ENCODE assay signal across 1 cellular context in the genomic region with DNA sequence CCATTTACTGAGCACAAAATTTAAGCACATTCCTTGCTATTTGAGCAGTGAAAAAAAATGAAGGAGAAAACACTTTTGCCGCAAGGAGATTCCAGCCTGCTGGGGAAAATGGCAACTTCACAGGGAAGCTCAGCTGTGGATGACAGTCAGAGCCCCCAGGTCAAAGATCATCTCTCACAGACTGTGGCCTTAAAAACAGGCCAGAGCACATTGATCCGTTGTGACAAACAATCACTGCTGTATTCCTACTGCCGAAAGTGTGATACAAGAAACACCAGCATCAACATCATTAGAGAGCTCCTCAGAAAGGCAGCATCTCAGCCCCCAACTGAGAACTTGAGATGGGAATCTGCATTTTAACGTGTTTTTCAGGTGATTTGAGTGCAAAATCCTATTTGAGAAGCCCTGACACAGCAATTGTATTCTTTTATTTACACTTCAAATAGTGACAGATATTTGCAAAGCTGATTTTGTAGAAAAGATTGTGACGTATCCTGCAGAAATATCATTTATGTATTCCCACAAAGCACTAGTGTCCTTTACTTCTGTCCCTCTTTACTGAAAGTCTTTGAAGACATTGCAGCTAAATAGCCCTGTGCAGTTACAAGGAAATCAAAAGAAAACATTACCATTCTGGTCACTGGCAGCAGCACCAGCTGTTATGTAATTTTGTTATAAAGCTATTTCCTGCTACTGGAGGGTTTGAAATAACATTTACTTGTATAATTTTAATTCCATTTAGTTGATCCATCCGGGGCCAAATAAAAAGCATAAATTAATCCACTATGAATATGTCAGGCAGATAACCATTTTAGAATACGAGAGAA.
TF ChIP-seq lines count a peak whose summit lies in the region.

No MANE protein-coding gene starts in this region.

TF ChIP-seq in GM23338, 12 proteins besides CTCF, POLR2A, EP300 and RAD21 (continued from another document):
- TF ChIP-seq, protein P1, sequence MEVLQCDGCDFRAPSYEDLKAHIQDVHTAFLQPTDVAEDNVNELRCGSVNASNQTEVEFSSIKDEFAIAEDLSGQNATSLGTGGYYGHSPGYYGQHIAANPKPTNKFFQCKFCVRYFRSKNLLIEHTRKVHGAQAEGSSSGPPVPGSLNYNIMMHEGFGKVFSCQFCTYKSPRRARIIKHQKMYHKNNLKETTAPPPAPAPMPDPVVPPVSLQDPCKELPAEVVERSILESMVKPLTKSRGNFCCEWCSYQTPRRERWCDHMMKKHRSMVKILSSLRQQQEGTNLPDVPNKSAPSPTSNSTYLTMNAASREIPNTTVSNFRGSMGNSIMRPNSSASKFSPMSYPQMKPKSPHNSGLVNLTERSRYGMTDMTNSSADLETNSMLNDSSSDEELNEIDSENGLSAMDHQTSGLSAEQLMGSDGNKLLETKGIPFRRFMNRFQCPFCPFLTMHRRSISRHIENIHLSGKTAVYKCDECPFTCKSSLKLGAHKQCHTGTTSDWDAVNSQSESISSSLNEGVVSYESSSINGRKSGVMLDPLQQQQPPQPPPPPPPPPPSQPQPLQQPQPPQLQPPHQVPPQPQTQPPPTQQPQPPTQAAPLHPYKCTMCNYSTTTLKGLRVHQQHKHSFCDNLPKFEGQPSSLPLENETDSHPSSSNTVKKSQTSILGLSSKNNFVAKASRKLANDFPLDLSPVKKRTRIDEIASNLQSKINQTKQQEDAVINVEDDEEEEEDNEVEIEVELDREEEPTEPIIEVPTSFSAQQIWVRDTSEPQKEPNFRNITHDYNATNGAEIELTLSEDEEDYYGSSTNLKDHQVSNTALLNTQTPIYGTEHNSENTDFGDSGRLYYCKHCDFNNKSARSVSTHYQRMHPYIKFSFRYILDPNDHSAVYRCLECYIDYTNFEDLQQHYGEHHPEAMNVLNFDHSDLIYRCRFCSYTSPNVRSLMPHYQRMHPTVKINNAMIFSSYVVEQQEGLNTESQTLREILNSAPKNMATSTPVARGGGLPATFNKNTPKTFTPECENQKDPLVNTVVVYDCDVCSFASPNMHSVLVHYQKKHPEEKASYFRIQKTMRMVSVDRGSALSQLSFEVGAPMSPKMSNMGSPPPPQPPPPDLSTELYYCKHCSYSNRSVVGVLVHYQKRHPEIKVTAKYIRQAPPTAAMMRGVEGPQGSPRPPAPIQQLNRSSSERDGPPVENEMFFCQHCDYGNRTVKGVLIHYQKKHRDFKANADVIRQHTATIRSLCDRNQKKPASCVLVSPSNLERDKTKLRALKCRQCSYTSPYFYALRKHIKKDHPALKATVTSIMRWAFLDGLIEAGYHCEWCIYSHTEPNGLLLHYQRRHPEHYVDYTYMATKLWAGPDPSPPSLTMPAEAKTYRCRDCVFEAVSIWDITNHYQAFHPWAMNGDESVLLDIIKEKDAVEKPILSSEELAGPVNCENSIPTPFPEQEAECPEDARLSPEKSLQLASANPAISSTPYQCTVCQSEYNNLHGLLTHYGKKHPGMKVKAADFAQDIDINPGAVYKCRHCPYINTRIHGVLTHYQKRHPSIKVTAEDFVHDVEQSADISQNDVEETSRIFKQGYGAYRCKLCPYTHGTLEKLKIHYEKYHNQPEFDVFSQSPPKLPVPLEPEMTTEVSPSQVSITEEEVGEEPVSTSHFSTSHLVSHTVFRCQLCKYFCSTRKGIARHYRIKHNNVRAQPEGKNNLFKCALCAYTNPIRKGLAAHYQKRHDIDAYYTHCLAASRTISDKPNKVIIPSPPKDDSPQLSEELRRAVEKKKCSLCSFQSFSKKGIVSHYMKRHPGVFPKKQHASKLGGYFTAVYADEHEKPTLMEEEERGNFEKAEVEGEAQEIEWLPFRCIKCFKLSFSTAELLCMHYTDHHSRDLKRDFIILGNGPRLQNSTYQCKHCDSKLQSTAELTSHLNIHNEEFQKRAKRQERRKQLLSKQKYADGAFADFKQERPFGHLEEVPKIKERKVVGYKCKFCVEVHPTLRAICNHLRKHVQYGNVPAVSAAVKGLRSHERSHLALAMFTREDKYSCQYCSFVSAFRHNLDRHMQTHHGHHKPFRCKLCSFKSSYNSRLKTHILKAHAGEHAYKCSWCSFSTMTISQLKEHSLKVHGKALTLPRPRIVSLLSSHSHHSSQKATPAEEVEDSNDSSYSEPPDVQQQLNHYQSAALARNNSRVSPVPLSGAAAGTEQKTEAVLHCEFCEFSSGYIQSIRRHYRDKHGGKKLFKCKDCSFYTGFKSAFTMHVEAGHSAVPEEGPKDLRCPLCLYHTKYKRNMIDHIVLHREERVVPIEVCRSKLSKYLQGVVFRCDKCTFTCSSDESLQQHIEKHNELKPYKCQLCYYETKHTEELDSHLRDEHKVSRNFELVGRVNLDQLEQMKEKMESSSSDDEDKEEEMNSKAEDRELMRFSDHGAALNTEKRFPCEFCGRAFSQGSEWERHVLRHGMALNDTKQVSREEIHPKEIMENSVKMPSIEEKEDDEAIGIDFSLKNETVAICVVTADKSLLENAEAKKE (CRISPR knock-in tag; IDR thresholded peaks at IDR 0.05), result no peak
- TF ChIP-seq CREB1 (CRISPR knock-in tag; IDR thresholded peaks at IDR 0.05; ENCODE audit: low read depth) (no peak), ZNF331 (CRISPR knock-in tag; IDR thresholded peaks at IDR 0.05; ENCODE audit: low read depth) (no peak), ZNF114 (CRISPR knock-in tag; IDR thresholded peaks at IDR 0.05) (no peak), POLR2AphosphoS5 (IDR thresholded peaks at IDR 0.05; ENCODE audit: low read depth) (no peak), EZH2phosphoT487 (IDR thresholded peaks at IDR 0.05; ENCODE audit: unreplicated experiment) (no peak), EZH2 (IDR thresholded peaks at IDR 0.05; ENCODE audit: low read depth, unreplicated experiment) (no peak)
- TF ChIP-seq, protein P2, sequence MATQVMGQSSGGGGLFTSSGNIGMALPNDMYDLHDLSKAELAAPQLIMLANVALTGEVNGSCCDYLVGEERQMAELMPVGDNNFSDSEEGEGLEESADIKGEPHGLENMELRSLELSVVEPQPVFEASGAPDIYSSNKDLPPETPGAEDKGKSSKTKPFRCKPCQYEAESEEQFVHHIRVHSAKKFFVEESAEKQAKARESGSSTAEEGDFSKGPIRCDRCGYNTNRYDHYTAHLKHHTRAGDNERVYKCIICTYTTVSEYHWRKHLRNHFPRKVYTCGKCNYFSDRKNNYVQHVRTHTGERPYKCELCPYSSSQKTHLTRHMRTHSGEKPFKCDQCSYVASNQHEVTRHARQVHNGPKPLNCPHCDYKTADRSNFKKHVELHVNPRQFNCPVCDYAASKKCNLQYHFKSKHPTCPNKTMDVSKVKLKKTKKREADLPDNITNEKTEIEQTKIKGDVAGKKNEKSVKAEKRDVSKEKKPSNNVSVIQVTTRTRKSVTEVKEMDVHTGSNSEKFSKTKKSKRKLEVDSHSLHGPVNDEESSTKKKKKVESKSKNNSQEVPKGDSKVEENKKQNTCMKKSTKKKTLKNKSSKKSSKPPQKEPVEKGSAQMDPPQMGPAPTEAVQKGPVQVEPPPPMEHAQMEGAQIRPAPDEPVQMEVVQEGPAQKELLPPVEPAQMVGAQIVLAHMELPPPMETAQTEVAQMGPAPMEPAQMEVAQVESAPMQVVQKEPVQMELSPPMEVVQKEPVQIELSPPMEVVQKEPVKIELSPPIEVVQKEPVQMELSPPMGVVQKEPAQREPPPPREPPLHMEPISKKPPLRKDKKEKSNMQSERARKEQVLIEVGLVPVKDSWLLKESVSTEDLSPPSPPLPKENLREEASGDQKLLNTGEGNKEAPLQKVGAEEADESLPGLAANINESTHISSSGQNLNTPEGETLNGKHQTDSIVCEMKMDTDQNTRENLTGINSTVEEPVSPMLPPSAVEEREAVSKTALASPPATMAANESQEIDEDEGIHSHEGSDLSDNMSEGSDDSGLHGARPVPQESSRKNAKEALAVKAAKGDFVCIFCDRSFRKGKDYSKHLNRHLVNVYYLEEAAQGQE (IDR thresholded peaks at IDR 0.05; ENCODE audit: unreplicated experiment), result no peak
- TF ChIP-seq, protein P3, sequence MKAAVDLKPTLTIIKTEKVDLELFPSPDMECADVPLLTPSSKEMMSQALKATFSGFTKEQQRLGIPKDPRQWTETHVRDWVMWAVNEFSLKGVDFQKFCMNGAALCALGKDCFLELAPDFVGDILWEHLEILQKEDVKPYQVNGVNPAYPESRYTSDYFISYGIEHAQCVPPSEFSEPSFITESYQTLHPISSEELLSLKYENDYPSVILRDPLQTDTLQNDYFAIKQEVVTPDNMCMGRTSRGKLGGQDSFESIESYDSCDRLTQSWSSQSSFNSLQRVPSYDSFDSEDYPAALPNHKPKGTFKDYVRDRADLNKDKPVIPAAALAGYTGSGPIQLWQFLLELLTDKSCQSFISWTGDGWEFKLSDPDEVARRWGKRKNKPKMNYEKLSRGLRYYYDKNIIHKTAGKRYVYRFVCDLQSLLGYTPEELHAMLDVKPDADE (IDR thresholded peaks at IDR 0.05), result no peak
